Comparison of ENCODE assay signal across 8 cellular contexts in genomic region chr10:610642-611305, GRCh38.
DNase-seq lines count a peak whose midpoint lies in the region; TF ChIP-seq lines count a peak whose summit lies in the region.
"Not testable (repeated sequence)": the region's sequence is repeated elsewhere in the genome, so short reads cannot be mapped to it uniquely, and the experiment has no call there.

No MANE protein-coding gene starts in this region.

- not testable (repeated sequence) for H3K4me3 ChIP-seq in SK-N-SH (ENCODE audit: low read depth in 2 of 2, low read length in 1 of 2); astrocyte of the spinal cord (ENCODE audit: low read depth, low read length)
- peak overlapping the region; percentile 21 for H3K4me3 ChIP-seq in osteoblast (ENCODE audit: insufficient read depth, low read length)

- not testable (repeated sequence) for H3K9me2 ChIP-seq in SK-N-SH

- H3F3A ChIP-seq in SK-N-SH (replicated peaks; ENCODE audit: insufficient read depth): peaks cover 28% of the 10 kb centered on the region

- H3K79me2 ChIP-seq in SK-N-SH (ENCODE audit: insufficient read depth) (peaks cover 62% of the 10 kb centered on the region), osteoblast (ENCODE audit: insufficient read depth, low read length) (peaks cover 70% of the 10 kb centered on the region)

- H3K4me2 ChIP-seq in SK-N-SH (peak overlapping the region; percentile 61), osteoblast (ENCODE audit: insufficient read depth, low read length) (peak overlapping the region; percentile 48)

- H3K4me1 ChIP-seq in SK-N-SH (ENCODE audit: control insufficient read depth in 1 of 2, insufficient read depth in 2 of 2, low read depth in 1 of 2, low read length in 1 of 2): peaks cover 11 to 30% of the 10 kb centered on the region in 2 experiments; a peak in 2 of 4 replicates
- H3K4me1 ChIP-seq in osteoblast (ENCODE audit: insufficient read depth, low read length): peaks cover 34% of the 10 kb centered on the region

- H4K20me1 ChIP-seq in SK-N-SH (ENCODE audit: insufficient read depth) (peaks cover 68% of the 10 kb centered on the region), osteoblast (ENCODE audit: insufficient read depth, low read length) (peaks cover 21% of the 10 kb centered on the region)

- not testable (repeated sequence) for TF ChIP-seq CTCF in SK-N-SH (IDR thresholded peaks at IDR 0.05); astrocyte of the spinal cord (IDR thresholded peaks at IDR 0.05; ENCODE audit: low read depth, low read length); osteoblast (IDR thresholded peaks at IDR 0.05; ENCODE audit: extremely low read depth, low read depth, low read length)

- not testable (repeated sequence) for TF ChIP-seq EP300 in SK-N-SH (IDR thresholded peaks at IDR 0.05; ENCODE audit: borderline replicate concordance in 1 of 2, low read depth in 1 of 2, low read length in 1 of 2)

- peak overlapping the region; percentile 38; the same call in 1 of the 2 replicates for H3K9ac ChIP-seq in SK-N-SH

- H3K27ac ChIP-seq in SK-N-SH (ENCODE audit: low read depth in 2 of 2, low read length in 1 of 2) (peak overlapping the region in 1 of 2 experiments; percentile 78; a peak in 2 of 4 replicates), osteoblast (ENCODE audit: low read depth, low read length) (peak overlapping the region; percentile 90)

- not testable (repeated sequence) for H3K9me3 ChIP-seq in SK-N-SH; osteoblast (ENCODE audit: low read depth, low read length)

- WGBS in SK-N-SH (ENCODE audit: low lambda C conversion rate): 75% methylated on average over 3 of the region's 7 CpGs

- not testable (repeated sequence) for H3K36me3 ChIP-seq in SK-N-SH (replicated peaks in 1 of 2; ENCODE audit: control insufficient read depth in 1 of 2, insufficient read depth in 2 of 2, low read length in 1 of 2); osteoblast (ENCODE audit: insufficient read depth, low read length)

- TF ChIP-seq RAD21 in SK-N-SH (IDR thresholded peaks at IDR 0.05; ENCODE audit: low read length): not testable (repeated sequence)

- H2AFZ ChIP-seq in SK-N-SH (ENCODE audit: low read depth); osteoblast (ENCODE audit: low read length): not testable (repeated sequence)

- not testable (repeated sequence) for H3K27me3 ChIP-seq in SK-N-SH (ENCODE audit: insufficient read depth); osteoblast (ENCODE audit: insufficient read depth, low read length)

- DNase-seq in EL (peak; percentile 84), activated T-cell treated with anti-CD3 and anti-CD28 coated beads for 4 hours (peak; percentile 30), astrocyte of the spinal cord (ENCODE audit: low read depth, low spot score) (peak; percentile 86), glomerular visceral epithelial cell (ENCODE audit: extremely low spot score) (peak; percentile 88), stromal cell of bone marrow (ENCODE audit: low read depth) (peak; percentile 76)
- not testable (repeated sequence) for DNase-seq in SK-N-SH; osteoblast (ENCODE audit: insufficient read length, low spot score, missing footprints)
- DNase-seq in stimulated activated CD4-positive, alpha-beta T cell treated with anti-CD3 and anti-CD28 coated beads, TNF-alpha, amount 100 ng/mL, for 24 hours (ENCODE audit: low read depth in 3 of 3): peak in 2 of 3 experiments; percentile 4 to 15

- in situ Hi-C loops in astrocyte of the spinal cord (cut with HindIII; ENCODE audit: low sequenced_read_pairs): not testable (repeated sequence)

- POLR2A ChIA-PET in SK-N-SH (lab: Yijun Ruan, JAX): not testable (repeated sequence)

- CTCF ChIA-PET in SK-N-SH (lab: Yijun Ruan, JAX): interaction anchor here (1.0 kb wide), 1 partner anchor 9 kb away, joined by 3 read pairs; no protein-coding TSS in a partner anchor

TF ChIP-seq in SK-N-SH, 30 proteins besides CTCF, POLR2A, EP300 and RAD21:
- TF ChIP-seq FOSL2 (IDR thresholded peaks at IDR 0.05; ENCODE audit: borderline replicate concordance, low read depth) (peak; percentile 48; the same call in 1 of the 2 replicates), JUND (IDR thresholded peaks at IDR 0.05) (0 out of 2 replicates have a peak, but pooled peaks have one; percentile 20)
